16 cellular contexts compared by ENCODE assay signal in the genomic region with DNA sequence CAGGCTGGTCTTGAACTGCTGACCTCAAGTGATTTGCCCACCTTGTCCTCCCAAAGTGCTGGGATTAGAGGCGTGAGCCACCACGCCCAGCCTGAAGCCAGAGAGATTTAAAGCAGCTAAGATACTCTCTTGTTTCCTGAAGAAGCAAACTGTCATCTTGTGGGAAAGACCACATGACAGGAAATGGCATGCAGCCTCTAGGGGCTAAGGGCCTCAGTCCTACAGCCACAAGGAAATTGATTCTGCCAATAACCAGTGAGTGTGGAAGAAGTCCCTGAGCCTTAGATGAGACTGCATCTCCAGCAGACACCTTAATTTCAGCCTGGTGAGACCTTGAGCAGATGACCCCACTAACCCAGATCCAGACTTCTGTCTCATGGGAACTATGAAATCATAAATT. TPM values are rescaled to one million over a fixed set of nuclear protein-coding genes. Genes with fewer than 3 reads are reported as not detected.
DNase-seq lines count a peak whose midpoint lies in the region; ATAC-seq, FAIRE-seq and TF ChIP-seq lines count a peak whose summit lies in the region.
"Had no signal": no experiment of that assay in that cellular context is flagged by ENCODE, and none has a peak within 500 bp of the region (broad histone marks: within the 10 kb centered on the region; RNA-seq: fewer than 3 reads in every experiment).

No MANE protein-coding gene starts in this region.

- no peak overlapping the region for H2AFZ ChIP-seq in K562 (ENCODE audit: low read depth, low read length)

- WGBS in K562 (ENCODE audit: insufficient coverage, low coverage, missing lambda C conversion rate), result 14% methylated on average over 2 of the region's 2 CpGs

- no peak for TF ChIP-seq RAD21 in K562 (CRISPR knock-in tag; conservative IDR thresholded peaks at IDR 0.05 in 1 of 2, IDR thresholded peaks at IDR 0.05 in 1 of 2)

- no peak overlapping the region for H3K4me2 ChIP-seq in K562 (ENCODE audit: insufficient read depth, low read length)

- no peak for TF ChIP-seq POLR2A in K562 (conservative IDR thresholded peaks at IDR 0.05)

- peak; percentile 69 for ATAC-seq in HG02981 (IDR thresholded peaks at IDR 0.05; ENCODE audit: unreplicated experiment)
- ATAC-seq in K562, result no peak
- ATAC-seq: PC-3 had no signal

- DNase-seq in SKM-1 treated with dmso at 0.1 percent for 144 hours (lab: John Stamatoyannopoulos, UW; ENCODE audit: unreplicated experiment), result peak; percentile 32
- DNase-seq in SKM-1 (lab: John Stamatoyannopoulos, UW; ENCODE audit: unreplicated experiment), result no peak
- peak; percentile 58 for DNase-seq in NOMO-1 treated with DMSO at 0.1 percent for 48 hours (lab: John Stamatoyannopoulos, UW; ENCODE audit: unreplicated experiment)
- DNase-seq in K562 (ENCODE audit: extremely low read depth in 1 of 4, low spot score in 3 of 4), result peak in 1 of 4 experiments; percentile 3
- no peak for DNase-seq in NCI-H146 (lab: John Stamatoyannopoulos, UW)
- DNase-seq in NCI-H526 (lab: John Stamatoyannopoulos, UW), result no peak
- no peak for DNase-seq in NCI-H1092 treated with DMSO at 0.1 percent for 48 hours (lab: John Stamatoyannopoulos, UW)
- DNase-seq: 8988T; activated naive CD4-positive, alpha-beta T cell treated with anti-CD3 and anti-CD28 coated beads for 36 hours; NCI-H2171 treated with DMSO at 0.1 percent for 48 hours; ovary; PC-3; stimulated activated CD4-positive, alpha-beta T cell treated with anti-CD3 and anti-CD28 coated beads, Interleukin-12 subunit alpha, Interleukin-12 subunit beta, amount 100 ng/mL, for 4 hours; testis had no signal

- H3K9ac ChIP-seq in K562 (ENCODE audit: insufficient read depth in 1 of 2, low read depth in 2 of 2, low read length in 2 of 2), result no peak overlapping the region

- no peaks in the 10 kb centered on the region for H3K79me2 ChIP-seq in K562 (ENCODE audit: control insufficient read depth, insufficient read depth, low read length)

- no peak for FAIRE-seq in K562 (lab: Jason Lieb, UNC)
- FAIRE-seq: keratinocyte had no signal

- H3K9me1 ChIP-seq in K562 (ENCODE audit: control insufficient read depth, insufficient read depth, low read length), result no peaks in the 10 kb centered on the region

- no peak overlapping the region for H3K27ac ChIP-seq in K562 (ENCODE audit: extremely low read depth, low read depth, low read length)
- H3K27ac ChIP-seq: ovary, testis had no signal

- POLR2A ChIA-PET in K562 (lab: Yijun Ruan, JAX), result no interaction called here

- no peak for TF ChIP-seq CTCF in K562 (IDR thresholded peaks at IDR 0.05 in 2 of 3, conservative IDR thresholded peaks at IDR 0.05 in 1 of 3; ENCODE audit: insufficient read depth in 2 of 3, low read depth in 1 of 3, low read length in 3 of 3)

- no TSS peak for BruUV-seq in K562 (replicated peaks; lab: Mats Ljungman, UMichigan)

- no peaks in the 10 kb centered on the region for H3K9me3 ChIP-seq in K562 (replicated peaks; ENCODE audit: control insufficient read depth, insufficient read depth, low read depth, low read length)
- H3K9me3 ChIP-seq: ovary, testis had no signal

- peaks cover 9% of the 10 kb centered on the region; the same call in 2 of the 3 replicates for H3K36me3 ChIP-seq in K562 (ENCODE audit: control insufficient read depth, insufficient read depth, low read length)
- H3K36me3 ChIP-seq: ovary had no signal

- no peak for TF ChIP-seq EP300 in K562 (IDR thresholded peaks at IDR 0.05; ENCODE audit: low read length)

- CTCF ChIA-PET in K562 (lab: Yijun Ruan, JAX; ENCODE audit: low intra/inter-chr PET ratio), result no interaction called here

- no peak overlapping the region for H3K4me3 ChIP-seq in K562
- H3K4me3 ChIP-seq: ovary, testis had no signal

- H3K4me1 ChIP-seq in K562 (replicated peaks in 1 of 2; ENCODE audit: control insufficient read depth in 2 of 2, insufficient read depth in 2 of 2, low read length in 2 of 2), result no peaks in the 10 kb centered on the region
- H3K4me1 ChIP-seq: testis had no signal

- intact Hi-C loops in K562 (cut with micrococcal nuclease), result no loop called here

- H3K27me3 ChIP-seq in K562 (ENCODE audit: control insufficient read depth in 2 of 2, insufficient read depth in 2 of 2, low read length in 2 of 2), result no peaks in the 10 kb centered on the region
- H3K27me3 ChIP-seq: ovary, testis had no signal

- no peaks in the 10 kb centered on the region for H4K20me1 ChIP-seq in K562 (replicated peaks; ENCODE audit: control insufficient read depth, insufficient read depth, low read length)

- in situ Hi-C loops in K562 (cut with MboI), result no loop called here

TF ChIP-seq in K562, 482 proteins besides CTCF, POLR2A, EP300 and RAD21:
- TF ChIP-seq, protein P1, sequence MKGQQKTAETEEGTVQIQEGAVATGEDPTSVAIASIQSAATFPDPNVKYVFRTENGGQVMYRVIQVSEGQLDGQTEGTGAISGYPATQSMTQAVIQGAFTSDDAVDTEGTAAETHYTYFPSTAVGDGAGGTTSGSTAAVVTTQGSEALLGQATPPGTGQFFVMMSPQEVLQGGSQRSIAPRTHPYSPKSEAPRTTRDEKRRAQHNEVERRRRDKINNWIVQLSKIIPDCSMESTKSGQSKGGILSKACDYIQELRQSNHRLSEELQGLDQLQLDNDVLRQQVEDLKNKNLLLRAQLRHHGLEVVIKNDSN (CRISPR knock-in tag; IDR thresholded peaks at IDR 0.05), result peak; percentile 13; the same call in 1 of the 2 replicates
- TF ChIP-seq CBFA2T3 (IDR thresholded peaks at IDR 0.05) (0 out of 2 replicates have a peak, but pooled peaks have one; percentile 10), LCOR (CRISPR knock-in tag; IDR thresholded peaks at IDR 0.05) (no peak)

RNA-seq across cellular contexts. Expression of gene KIZ, which starts 40.9 kb away (rescaled TPM):
- 22.9 and 121 TPM in 2 replicates for total RNA-seq in K562 (2011; cell fraction: chromatin; rRNA removed; ENCODE audit: low replicate concordance)
- 11.3 and 17.6 TPM in 2 replicates for total RNA-seq in K562 (2011; cell fraction: nucleolus; rRNA removed)
- total RNA-seq in K562 (2011; cell fraction: nucleoplasm; rRNA removed), result 26.5 and 27.9 TPM in 2 replicates
- total RNA-seq in K562 (2014; rRNA removed) (10.8 and 11.0 TPM in 2 replicates), K562 (2014; rRNA removed; fragmentation: Illumina TruSeq; extraction: Trizol) (18.0 and 20.5 TPM in 2 replicates), K562 (2015; rRNA removed; fragmentation: Illumina TruSeq; extraction: Trizol) (9.8 and 11.5 TPM in 2 replicates), K562 (2021) (12.9 and 15.2 TPM in 2 replicates)
- polyA plus RNA-seq in K562 (2011; rRNA removed) (21.1 and 23.1 TPM in 2 replicates), K562 (2014; fragmentation: Illumina TruSeq; extraction: Trizol) (15.1 and 17.6 TPM in 2 replicates), K562 (2014; fragmentation: Nextera tagmentation; extraction: Ambion mirVana) (1 to 10 TPM; 4.9 to 7.5 TPM), K562 (2014; rRNA removed) (11.8 and 13.5 TPM in 2 replicates)
- 4.2 and 9.7 TPM in 2 replicates for polyA plus RNA-seq in K562 (2011; cell fraction: cytosol; rRNA removed)
- 43.5 and 52.7 TPM in 2 replicates for polyA plus RNA-seq in K562 (2011; cell fraction: nucleus; rRNA removed)
- polyA plus RNA-seq in K562 (2012), result 8.4 and 20.1 TPM in 2 replicates
- 21.2 and 30.6 TPM in 2 replicates for polyA minus RNA-seq in K562 (2011; rRNA and poly(A)+ RNA removed)
- 5.9 and 7.6 TPM in 2 replicates for polyA minus RNA-seq in K562 (2011; cell fraction: cytosol; rRNA and poly(A)+ RNA removed)
- 10.2 and 26.7 TPM in 2 replicates for polyA minus RNA-seq in K562 (2011; cell fraction: nucleus; rRNA and poly(A)+ RNA removed)

Comparison
In these comparisons a context has a peak if more than half of its experiments do, and no peak if none do; other contexts are left out.
1. DNase-seq: peak in SKM-1 treated with dmso at 0.1 percent for 144 hours (single experiment) and NOMO-1 treated with DMSO at 0.1 percent for 48 hours (single experiment); none in SKM-1 (single experiment), NCI-H146 (single experiment), NCI-H526 (0 of 2) and NCI-H1092 treated with DMSO at 0.1 percent for 48 hours (single experiment).